17 cellular contexts compared by ENCODE assay signal in the genomic region with DNA sequence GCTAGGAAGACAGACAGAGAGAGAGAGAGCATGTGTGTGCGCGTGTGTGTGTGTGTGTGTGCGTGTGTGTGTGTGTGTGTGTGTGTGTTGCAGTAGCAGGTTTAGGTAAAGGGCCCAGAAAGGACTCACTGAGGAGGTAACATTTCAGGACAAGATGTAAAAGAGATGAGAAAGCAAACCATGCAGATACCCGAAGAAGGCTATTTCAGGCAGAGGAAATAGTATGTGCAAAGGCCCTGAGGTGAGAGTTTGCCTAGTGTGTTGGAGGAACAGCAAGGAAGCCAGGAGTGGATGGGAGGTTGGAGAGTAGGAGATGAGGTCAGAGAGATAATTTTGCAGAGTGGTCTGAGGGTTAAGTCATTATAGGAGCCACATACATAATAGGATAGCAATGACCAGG.
A peak's percentile ranks its signal among the peaks of the same experiment; 100 is the strongest.
DNase-seq lines count a peak whose midpoint lies in the region; ATAC-seq and TF ChIP-seq lines count a peak whose summit lies in the region.
"Had no signal": no experiment of that assay in that cellular context is flagged by ENCODE, and none has a peak within 500 bp of the region (broad histone marks: within the 10 kb centered on the region; RNA-seq: fewer than 3 reads in every experiment).

No MANE protein-coding gene starts in this region.

- H3K27ac Mint-ChIP-seq in stimulated activated naive B cell treated with anti-CD40 and anti-IgM and Interleukin-4, amounts not matched to agents 10 μg/mL and 1 μg/mL and 100 μg/mL, for 72 hours: peak overlapping the region; percentile 28
- no peak overlapping the region for H3K27ac Mint-ChIP-seq in activated naive CD4-positive, alpha-beta T cell treated with anti-CD3 and anti-CD28 coated beads, Interleukin-2, amount 50 U/mL, for 72 hours
- H3K27ac Mint-ChIP-seq: H9, HFFc6 had no signal

- H3K27ac ChIP-seq in left ventricle myocardium inferior (replicated peaks) (peak overlapping the region; percentile 77), right atrium auricular region (peak overlapping the region in 1 of 2 donors; percentile 41)
- H3K27ac ChIP-seq: GM23248 had no signal

- H3K36me3 Mint-ChIP-seq in stimulated activated naive B cell treated with anti-CD40 and anti-IgM and Interleukin-4, amounts not matched to agents 10 μg/mL and 1 μg/mL and 100 μg/mL, for 72 hours: no peaks in the 10 kb centered on the region
- H3K36me3 Mint-ChIP-seq in activated naive CD4-positive, alpha-beta T cell treated with anti-CD3 and anti-CD28 coated beads, Interleukin-2, amount 50 U/mL, for 72 hours: no peaks in the 10 kb centered on the region
- H3K36me3 Mint-ChIP-seq: CD4-positive, alpha-beta memory T cell had no signal

- TF ChIP-seq CTCF in left ventricle myocardium inferior (IDR thresholded peaks at IDR 0.05; ENCODE audit: borderline replicate concordance) (no peak), right atrium auricular region (IDR thresholded peaks at IDR 0.05) (no peak)

- H3K4me1 ChIP-seq in left ventricle myocardium inferior (peaks cover 27% of the 10 kb centered on the region), right atrium auricular region (peaks cover 0 to 12% of the 10 kb centered on the region in 2 donors)

- H3K9me3 Mint-ChIP-seq in stimulated activated naive B cell treated with anti-CD40 and anti-IgM and Interleukin-4, amounts not matched to agents 10 μg/mL and 1 μg/mL and 100 μg/mL, for 72 hours: peaks cover 0 to 3% of the 10 kb centered on the region in 2 donors
- H3K9me3 Mint-ChIP-seq in activated naive CD4-positive, alpha-beta T cell treated with anti-CD3 and anti-CD28 coated beads, Interleukin-2, amount 50 U/mL, for 72 hours: peaks cover 4% of the 10 kb centered on the region in 2 donors
- H3K9me3 Mint-ChIP-seq: H9, HFFc6 had no signal

- no peak overlapping the region for H3K4me3 Mint-ChIP-seq in stimulated activated naive B cell treated with anti-CD40 and anti-IgM and Interleukin-4, amounts not matched to agents 10 μg/mL and 1 μg/mL and 100 μg/mL, for 72 hours
- H3K4me3 Mint-ChIP-seq: CD4-positive, alpha-beta memory T cell; H9; HFFc6 had no signal

- H3K4me1 Mint-ChIP-seq in stimulated activated naive B cell treated with anti-CD40 and anti-IgM and Interleukin-4, amounts not matched to agents 10 μg/mL and 1 μg/mL and 100 μg/mL, for 72 hours: no peaks in the 10 kb centered on the region
- H3K4me1 Mint-ChIP-seq: CD4-positive, alpha-beta memory T cell had no signal

- intact Hi-C loops in left ventricle myocardium inferior (cut with micrococcal nuclease): no loop called here

- DNase-seq in left ventricle myocardium inferior (no peak), right atrium auricular region (ENCODE audit: low spot score) (no peak), ecto neural progenitor cell (ENCODE audit: low spot score) (peak; percentile 12), NCI-H2227 (lab: John Stamatoyannopoulos, UW; ENCODE audit: unreplicated experiment) (no peak)
- DNase-seq in stimulated activated naive B cell treated with anti-CD40 and anti-IgM and Interleukin-4, amounts not matched to agents 10 μg/mL and 1 μg/mL and 100 μg/mL, for 72 hours: no peak
- DNase-seq in activated naive CD4-positive, alpha-beta T cell treated with anti-CD3 and anti-CD28 coated beads, Interleukin-2, amount 50 U/mL, for 72 hours (ENCODE audit: low spot score in 2 of 2): no peak
- DNase-seq: C1 segment of cervical spinal cord; Calu3; CD4-positive, alpha-beta memory T cell; COR-L47; DMS53; DMS79 treated with DMSO at 0.1 percent for 48 hours; GF-D8; GM23248; H9; HFFc6 had no signal

- peaks cover 4% of the 10 kb centered on the region for H3K27me3 ChIP-seq in left ventricle myocardium inferior (ENCODE audit: low read depth)
- H3K27me3 ChIP-seq in right atrium auricular region: no peaks in the 10 kb centered on the region

- no peaks in the 10 kb centered on the region for H3K36me3 ChIP-seq in left ventricle myocardium inferior
- H3K36me3 ChIP-seq in right atrium auricular region: no peaks in the 10 kb centered on the region

- H3K4me3 ChIP-seq in left ventricle myocardium inferior (no peak overlapping the region), right atrium auricular region (no peak overlapping the region)
- H3K4me3 ChIP-seq: GM23248 had no signal

- H3K9me3 ChIP-seq in left ventricle myocardium inferior (replicated peaks) (no peaks in the 10 kb centered on the region), right atrium auricular region (no peaks in the 10 kb centered on the region)

- peaks cover 0 to 4% of the 10 kb centered on the region in 2 donors for H3K27me3 Mint-ChIP-seq in stimulated activated naive B cell treated with anti-CD40 and anti-IgM and Interleukin-4, amounts not matched to agents 10 μg/mL and 1 μg/mL and 100 μg/mL, for 72 hours
- H3K27me3 Mint-ChIP-seq: CD4-positive, alpha-beta memory T cell had no signal

- ATAC-seq in stimulated activated naive B cell treated with anti-CD40 and anti-IgM and Interleukin-4, amounts not matched to agents 10 μg/mL and 1 μg/mL and 100 μg/mL, for 72 hours (replicated peaks): no peak
- no peak for ATAC-seq in activated naive CD4-positive, alpha-beta T cell treated with anti-CD3 and anti-CD28 coated beads, Interleukin-2, amount 50 U/mL, for 72 hours
- ATAC-seq: HCT116 had no signal
